Comparison of ENCODE assay signal across 9 cellular contexts in the genomic region with DNA sequence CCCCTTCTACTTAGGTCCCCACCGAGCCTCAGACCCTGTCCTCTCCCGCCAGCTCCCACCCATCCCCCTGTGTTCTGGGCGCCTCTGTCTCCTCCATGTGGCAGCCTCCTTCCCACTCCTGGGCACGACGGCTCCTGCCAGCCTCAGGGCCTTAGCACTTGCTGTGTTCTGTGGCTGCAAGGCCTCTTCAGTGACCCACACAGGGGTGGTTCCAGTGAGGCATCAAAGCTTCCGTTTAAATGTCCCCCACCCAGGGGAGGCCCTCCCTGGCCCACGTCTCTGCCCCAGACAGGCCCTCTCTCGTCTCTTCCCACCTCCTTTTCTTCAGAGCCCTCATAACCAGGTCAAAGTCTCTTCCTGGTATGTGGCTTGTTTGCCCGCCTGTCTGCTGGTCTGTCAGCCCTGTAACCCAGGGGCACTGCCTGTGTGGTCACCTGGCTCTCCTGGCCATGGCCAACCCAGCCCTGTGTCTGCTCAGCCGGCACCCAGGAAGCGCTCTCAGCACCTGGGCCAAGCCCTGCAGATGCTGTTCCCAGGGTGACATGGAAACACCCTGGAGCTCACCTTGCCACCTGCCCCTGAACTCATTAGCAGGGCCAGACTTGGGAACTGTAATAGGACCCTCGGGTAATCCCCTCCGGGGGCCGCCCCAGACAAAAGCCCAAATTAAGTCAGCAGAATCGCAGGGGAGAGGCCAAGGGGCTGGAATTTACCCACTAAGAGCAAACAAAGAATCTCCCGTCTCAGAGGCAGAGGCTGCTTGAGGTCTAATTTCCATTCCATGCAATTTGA. TPM values are rescaled to one million over a fixed set of nuclear protein-coding genes. Genes with fewer than 3 reads are reported as not detected.
DNase-seq lines count a peak whose midpoint lies in the region; ATAC-seq, FAIRE-seq and TF ChIP-seq lines count a peak whose summit lies in the region.
"Had no signal": no experiment of that assay in that cellular context is flagged by ENCODE, and none has a peak within 500 bp of the region (broad histone marks: within the 10 kb centered on the region; RNA-seq: fewer than 3 reads in every experiment).

No MANE protein-coding gene starts in this region.

- H4K5ac ChIP-seq in H1 (ENCODE audit: insufficient read length, low read depth, low read length), result peak overlapping the region; percentile 2

- peak overlapping the region; percentile 92 for H4K91ac ChIP-seq in H1 (replicated peaks; ENCODE audit: insufficient read length, low read length)
- H4K91ac ChIP-seq in mesenchymal stem cell (ENCODE audit: low read length), result no peak overlapping the region

- POLR2A ChIA-PET in H1 (lab: Charles Lee; ENCODE audit: partially characterized antibody), result interaction anchor here (0.9 to 1.9 kb wide), 6 partner anchors 14 to 23 kb away, joined by 3 to 8 read pairs (median 4); no protein-coding TSS in a partner anchor

- ATAC-seq in Right ventricle myocardium inferior (no peak), left ventricle myocardium superior (no peak)
- no peak for ATAC-seq in stimulated activated memory B cell treated with anti-CD40 and anti-IgM and Interleukin-4, amounts not matched to agents 10 μg/mL and 1 μg/mL and 100 μg/mL, for 72 hours

- H3K56ac ChIP-seq in H1 (replicated peaks; ENCODE audit: insufficient read length, low read depth, low read length), result no peak overlapping the region

- H3K79me1 ChIP-seq in H1 (ENCODE audit: low read depth, low read length), result no peaks in the 10 kb centered on the region
- H3K79me1 ChIP-seq in mesenchymal stem cell (replicated peaks; ENCODE audit: low read length, poor library complexity, severe bottlenecking), result no peaks in the 10 kb centered on the region

- 52% methylated on average over 16 of the region's 16 CpGs; no CpG with 5 or more reads in 1 of the 2 experiments for WGBS in H1 (ENCODE audit: extremely low coverage in 1 of 2, insufficient coverage in 1 of 2, insufficient read length in 1 of 2, insufficient replicate concordance in 2 of 2, low coverage in 1 of 2, low lambda C conversion rate in 2 of 2, missing lambda C conversion rate in 1 of 2), 2 experiments
- WGBS in mesenchymal stem cell, result 51% methylated on average over 16 of the region's 16 CpGs

- H2BK120ac ChIP-seq in H1 (replicated peaks; ENCODE audit: low read depth, low read length) (no peak overlapping the region), mesenchymal stem cell (ENCODE audit: low read depth, low read length) (no peak overlapping the region)

- no peaks in the 10 kb centered on the region for H3K9me3 ChIP-seq in H1 (ENCODE audit: insufficient read depth in 2 of 2, low read depth in 1 of 2, low read length in 1 of 2)
- peaks cover 4% of the 10 kb centered on the region for H3K9me3 ChIP-seq in mesenchymal stem cell (ENCODE audit: control insufficient read depth, low read length)

- H4K20me1 ChIP-seq in H1 (replicated peaks in 1 of 2; ENCODE audit: control insufficient read depth in 1 of 2, insufficient read depth in 2 of 2, low read length in 2 of 2), result no peaks in the 10 kb centered on the region

- peaks cover 5% of the 10 kb centered on the region; the same call in 1 of the 2 replicates for H3K23me2 ChIP-seq in H1 (ENCODE audit: low read depth, low read length)

- H3K23ac ChIP-seq in H1 (ENCODE audit: insufficient read length), result no peak overlapping the region
- H3K23ac ChIP-seq in mesenchymal stem cell (ENCODE audit: low read length in 2 of 2), result no peak overlapping the region

- H3K4me3 ChIP-seq in H1 (ENCODE audit: extremely low read depth in 1 of 4, insufficient read depth in 2 of 4, low read depth in 3 of 4, low read length in 4 of 4) (peak overlapping the region in 3 of 4 experiments; percentile 1 to 31 (median 11); a peak in 3 of 8 replicates), mesenchymal stem cell (ENCODE audit: insufficient read depth in 1 of 2, low read depth in 1 of 2, low read length in 2 of 2) (no peak overlapping the region)

- H3K79me2 ChIP-seq in H1 (ENCODE audit: control insufficient read depth in 1 of 2, insufficient read depth in 2 of 2, low read length in 2 of 2), result no peaks in the 10 kb centered on the region

- H3K36me3 Mint-ChIP-seq in stimulated activated memory B cell treated with anti-CD40 and anti-IgM and Interleukin-4, amounts not matched to agents 10 μg/mL and 1 μg/mL and 100 μg/mL, for 72 hours, result peaks cover 4% of the 10 kb centered on the region

- no peak for TF ChIP-seq RAD21 in H1 (IDR thresholded peaks at IDR 0.05 in 1 of 2, conservative IDR thresholded peaks at IDR 0.05 in 1 of 2; ENCODE audit: low read depth in 2 of 2, low read length in 2 of 2)

- H3K27me3 Mint-ChIP-seq in stimulated activated memory B cell treated with anti-CD40 and anti-IgM and Interleukin-4, amounts not matched to agents 10 μg/mL and 1 μg/mL and 100 μg/mL, for 72 hours, result peaks cover 46% of the 10 kb centered on the region

- no peaks in the 10 kb centered on the region for H3K9me3 Mint-ChIP-seq in stimulated activated memory B cell treated with anti-CD40 and anti-IgM and Interleukin-4, amounts not matched to agents 10 μg/mL and 1 μg/mL and 100 μg/mL, for 72 hours

- peak overlapping the region; percentile 97 for H2BK12ac ChIP-seq in H1 (ENCODE audit: low read depth, low read length)
- no peak overlapping the region for H2BK12ac ChIP-seq in mesenchymal stem cell (ENCODE audit: low read length in 2 of 2)

- H3K4ac ChIP-seq in H1 (replicated peaks; ENCODE audit: insufficient read length, low read depth, low read length), result peak overlapping the region; percentile 41
- H3K4ac ChIP-seq in mesenchymal stem cell (ENCODE audit: low read depth in 1 of 2, low read length in 2 of 2), result no peak overlapping the region

- no peak overlapping the region for H3K9ac ChIP-seq in H1 (replicated peaks in 1 of 4; ENCODE audit: extremely low read depth in 1 of 4, low read depth in 3 of 4, low read length in 3 of 4)
- H3K9ac ChIP-seq in mesenchymal stem cell (ENCODE audit: low read length), result no peak overlapping the region

- TF ChIP-seq CTCF in H1 (IDR thresholded peaks at IDR 0.05; ENCODE audit: control extremely low read depth in 1 of 3, insufficient read depth in 1 of 3, low read depth in 1 of 3, low read length in 3 of 3), result no peak

- H2BK5ac ChIP-seq in H1 (ENCODE audit: low read depth, low read length) (peak overlapping the region; percentile 98), mesenchymal stem cell (ENCODE audit: low read depth, low read length, poor library complexity, severe bottlenecking) (no peak overlapping the region)

- H3K14ac ChIP-seq in H1 (ENCODE audit: insufficient read length) (no peak overlapping the region), mesenchymal stem cell (ENCODE audit: low read length in 2 of 2) (no peak overlapping the region)

- peak overlapping the region; percentile 68 for H3K27ac Mint-ChIP-seq in stimulated activated memory B cell treated with anti-CD40 and anti-IgM and Interleukin-4, amounts not matched to agents 10 μg/mL and 1 μg/mL and 100 μg/mL, for 72 hours

- peak overlapping the region; percentile 97 for H2BK20ac ChIP-seq in H1 (ENCODE audit: low read length)

- H3K4me1 ChIP-seq in H1 (replicated peaks in 1 of 4; ENCODE audit: control insufficient read depth in 3 of 4, insufficient read depth in 4 of 4, low read length in 3 of 4) (peaks cover 0 to 21% (median 19%) of the 10 kb centered on the region in 4 experiments; a peak in 6 of 7 replicates), mesenchymal stem cell (ENCODE audit: control insufficient read depth, insufficient read depth, low read depth, low read length) (peaks cover 4% of the 10 kb centered on the region)

- H3K18ac ChIP-seq in H1 (ENCODE audit: extremely low read depth, low read length) (peak overlapping the region; percentile 94), mesenchymal stem cell (ENCODE audit: low read depth in 1 of 2, low read length in 2 of 2) (no peak overlapping the region)

- CTCF ChIA-PET in H1 (lab: Charles Lee; ENCODE audit: partially characterized antibody), result interaction anchor here (0.7 to 7.4 kb wide), 42 partner anchors 7 to 175 kb away, joined by 3 to 62 read pairs (median 5); partner anchors contain the start of gene LHX3

- H3K27me3 ChIP-seq in H1 (replicated peaks in 1 of 4; ENCODE audit: control insufficient read depth in 3 of 4, extremely low read depth in 1 of 4, insufficient read depth in 3 of 4, low read length in 3 of 4) (no peaks in the 10 kb centered on the region), mesenchymal stem cell (ENCODE audit: control insufficient read depth in 1 of 2, insufficient read depth in 1 of 2, low read length in 2 of 2) (peaks cover 46 to 72% of the 10 kb centered on the region in 2 experiments)

- TF ChIP-seq POLR2A in H1 (IDR thresholded peaks at IDR 0.05; ENCODE audit: control extremely low read depth in 1 of 2, low read depth in 2 of 2, low read length in 2 of 2), result no peak

- H3K27ac ChIP-seq in H1 (ENCODE audit: low read depth, low read length), result peak overlapping the region; percentile 57; the same call in 1 of the 2 replicates
- H3K27ac ChIP-seq in mesenchymal stem cell (ENCODE audit: low read length, poor library complexity, severe bottlenecking), result no peak overlapping the region

- no peak overlapping the region for H2AFZ ChIP-seq in H1 (ENCODE audit: low read length)
- H2AFZ ChIP-seq in mesenchymal stem cell (ENCODE audit: low read depth, low read length), result no peak overlapping the region

- intact Hi-C loops in Right ventricle myocardium inferior (cut with DNase I), result no loop called here
- intact Hi-C loops in left ventricle myocardium superior (cut with micrococcal nuclease), result no loop called here
- intact Hi-C loops in head of caudate nucleus (cut with DNase I), result loop anchor here (10.0 kb wide), 1 partner anchor 114 kb away; no protein-coding TSS in a partner anchor

- peak overlapping the region; percentile 42; the same call in 1 of the 2 replicates for H2AK5ac ChIP-seq in H1 (ENCODE audit: low read depth, low read length)
- no peak overlapping the region for H2AK5ac ChIP-seq in mesenchymal stem cell (ENCODE audit: low read length, severe bottlenecking)

- peak; percentile 89 for FAIRE-seq in H1 (lab: Jason Lieb, UNC)

- no peak overlapping the region; the same call in 1 of the 2 replicates for H4K8ac ChIP-seq in H1 (ENCODE audit: extremely low read depth, insufficient read depth, low read length)
- no peak overlapping the region for H4K8ac ChIP-seq in mesenchymal stem cell (ENCODE audit: low read length)

- H2BK15ac ChIP-seq in H1 (ENCODE audit: low read length) (peak overlapping the region; percentile 81; the same call in 1 of the 2 replicates), mesenchymal stem cell (ENCODE audit: low read depth, poor library complexity, severe bottlenecking) (no peak overlapping the region)

- 0 out of 3 replicates have a peak, but pooled peaks of 1 of the 2 experiments have one; percentile 10 for TF ChIP-seq EP300 in H1 (IDR thresholded peaks at IDR 0.05; ENCODE audit: borderline replicate concordance in 1 of 2, low read depth in 2 of 2, low read length in 2 of 2)

- H3K36me3 ChIP-seq in H1 (ENCODE audit: control insufficient read depth in 2 of 4, insufficient read depth in 4 of 4, low read length in 3 of 4), result no peaks in the 10 kb centered on the region
- H3K36me3 ChIP-seq in mesenchymal stem cell (ENCODE audit: control insufficient read depth in 1 of 2, insufficient read depth in 2 of 2, low read depth in 1 of 2, low read length in 2 of 2), result no peaks in the 10 kb centered on the region

- peak; percentile 25 for DNase-seq in Right ventricle myocardium inferior (ENCODE audit: missing footprints)
- no peak for DNase-seq in left ventricle myocardium superior
- DNase-seq in NCI-H2171 (lab: John Stamatoyannopoulos, UW), result peak; percentile 84
- DNase-seq in H1 (ENCODE audit: low read depth in 1 of 2, low spot score in 2 of 2), result peak in 1 of 2 experiments; percentile 47
- DNase-seq in NCI-H446 (lab: John Stamatoyannopoulos, UW), result no peak
- no peak for DNase-seq in mesenchymal stem cell
- no peak for DNase-seq in head of caudate nucleus

- peaks cover 22% of the 10 kb centered on the region for H3K4me1 Mint-ChIP-seq in stimulated activated memory B cell treated with anti-CD40 and anti-IgM and Interleukin-4, amounts not matched to agents 10 μg/mL and 1 μg/mL and 100 μg/mL, for 72 hours

- H3K4me3 Mint-ChIP-seq in stimulated activated memory B cell treated with anti-CD40 and anti-IgM and Interleukin-4, amounts not matched to agents 10 μg/mL and 1 μg/mL and 100 μg/mL, for 72 hours, result no peak overlapping the region

- H3K4me2 ChIP-seq in H1 (ENCODE audit: insufficient read depth in 1 of 2, low read depth in 2 of 2, low read length in 2 of 2) (peak overlapping the region in 1 of 2 experiments; percentile 51; a peak in 3 of 4 replicates), mesenchymal stem cell (ENCODE audit: low read length, poor library complexity, severe bottlenecking) (no peak overlapping the region)

RNA-seq across cellular contexts. Expression of gene LHX3, which starts 33.7 kb away (rescaled TPM):
- not detected for total RNA-seq in Right ventricle myocardium inferior
- total RNA-seq in left ventricle myocardium superior, result not detected
- total RNA-seq in H1 (2021; fragmentation: NEBNext Ultra II Directional; extraction: Animal tissue kit (Norgen Biotek cat#: 25700)), result not detected in 2 replicates
- polyA plus RNA-seq in H1 (2011; rRNA removed), result 0.02 and 0.03 TPM in 2 replicates
- polyA plus RNA-seq in H1 (2011; cell fraction: cytosol; rRNA removed), result not detected
- polyA plus RNA-seq in H1 (2011; cell fraction: nucleus; rRNA removed), result 0.20 TPM
- not detected in 4 replicates for polyA plus RNA-seq in H1 (2012, experiment 1 of 2)
- polyA plus RNA-seq in H1 (2012, experiment 2 of 2), result not detected
- not detected for polyA plus RNA-seq in H1 (2013, experiment 1 of 2)
- polyA plus RNA-seq in H1 (2013, experiment 2 of 2), result 0.02 TPM
- polyA minus RNA-seq in H1 (2011; rRNA and poly(A)+ RNA removed), result not detected in 2 replicates
- polyA minus RNA-seq in H1 (2011; cell fraction: cytosol; rRNA and poly(A)+ RNA removed), result not detected
- polyA minus RNA-seq in H1 (2011; cell fraction: nucleus; rRNA and poly(A)+ RNA removed), result 0.30 TPM
- not detected for polyA plus RNA-seq in mesenchymal stem cell (2013, experiment 1 of 2)
- polyA plus RNA-seq in mesenchymal stem cell (2013, experiment 2 of 2), result not detected
- total RNA-seq: kidney epithelial cell had no signal

RNA-seq across cellular contexts. Expression of gene TMEM250, which starts 52.5 kb away (rescaled TPM):
- total RNA-seq in Right ventricle myocardium inferior (18.7 TPM), left ventricle myocardium superior (16.6 TPM)
- 34.9 and 35.3 TPM in 2 replicates for total RNA-seq in H1 (2021; fragmentation: NEBNext Ultra II Directional; extraction: Animal tissue kit (Norgen Biotek cat#: 25700))
- 22.3 and 36.1 TPM in 2 replicates for polyA plus RNA-seq in H1 (2011; rRNA removed)
- 29.7 TPM for polyA plus RNA-seq in H1 (2011; cell fraction: cytosol; rRNA removed)
- polyA plus RNA-seq in H1 (2011; cell fraction: nucleus; rRNA removed), result 51.9 TPM
- polyA plus RNA-seq in H1 (2012, experiment 1 of 2), result 27.3 to 39.7 TPM (median 36.4 TPM) in 4 replicates
- 42.5 TPM for polyA plus RNA-seq in H1 (2012, experiment 2 of 2)
- 22.7 TPM for polyA plus RNA-seq in H1 (2013, experiment 1 of 2)
- polyA plus RNA-seq in H1 (2013, experiment 2 of 2), result 22.4 TPM
- polyA minus RNA-seq in H1 (2011; rRNA and poly(A)+ RNA removed), result 16.0 TPM in 2 replicates
- polyA minus RNA-seq in H1 (2011; cell fraction: cytosol; rRNA and poly(A)+ RNA removed), result 31.0 TPM
- polyA minus RNA-seq in H1 (2011; cell fraction: nucleus; rRNA and poly(A)+ RNA removed), result 33.8 TPM
- polyA plus RNA-seq in mesenchymal stem cell (2013, experiment 1 of 2), result 18.1 TPM
- 17.5 TPM for polyA plus RNA-seq in mesenchymal stem cell (2013, experiment 2 of 2)

Comparison
In these comparisons a context has a peak if more than half of its experiments do, and no peak if none do; other contexts are left out.
1. DNase-seq: peak in Right ventricle myocardium inferior (single experiment) and NCI-H2171 (single experiment); none in left ventricle myocardium superior (single experiment), NCI-H446 (0 of 2), mesenchymal stem cell (single experiment) and head of caudate nucleus (0 of 42).
2. H3K4me3 ChIP-seq: peak in H1 (3 of 4); none in mesenchymal stem cell (0 of 2).